21 cellular contexts compared by ENCODE assay signal in the genomic region with DNA sequence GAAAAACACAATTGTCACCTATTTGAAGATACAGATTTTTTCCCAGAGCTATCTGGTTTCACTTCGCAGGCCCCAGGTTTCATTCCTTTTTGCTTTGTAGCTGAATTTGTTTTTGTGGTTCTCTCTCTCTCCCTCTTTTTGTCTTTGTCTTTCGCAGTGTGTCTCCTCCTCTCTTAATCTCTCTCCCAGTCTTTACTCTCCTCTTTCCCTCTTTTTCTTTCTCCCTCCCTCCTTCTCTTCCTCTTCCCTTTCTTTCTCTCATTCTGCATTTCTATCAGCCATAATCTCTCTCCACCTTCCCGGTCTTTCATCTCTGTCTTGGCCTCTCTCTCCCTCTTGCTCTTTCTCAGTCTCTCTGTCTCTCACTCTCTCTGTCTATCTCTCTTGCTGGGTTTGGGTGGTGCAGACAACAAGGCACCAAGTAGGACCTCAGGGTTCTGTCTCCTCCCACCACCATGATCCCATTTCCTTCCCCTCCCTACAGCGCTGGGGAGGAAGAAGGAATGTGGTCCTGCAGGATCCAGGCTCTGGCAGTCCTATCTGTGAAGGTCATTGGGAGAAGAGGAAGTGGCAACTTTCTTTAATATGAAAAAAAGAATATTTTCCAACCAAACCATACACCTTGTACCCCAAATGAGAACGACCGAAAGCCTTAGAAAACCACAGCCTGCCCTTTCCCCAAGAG.
DNase-seq lines count a peak whose midpoint lies in the region; ATAC-seq, FAIRE-seq and TF ChIP-seq lines count a peak whose summit lies in the region.
"Had no signal": no experiment of that assay in that cellular context is flagged by ENCODE, and none has a peak within 500 bp of the region (broad histone marks: within the 10 kb centered on the region; RNA-seq: fewer than 3 reads in every experiment).

No MANE protein-coding gene starts in this region.

- TF ChIP-seq EP300 in Ishikawa (IDR thresholded peaks at IDR 0.05; ENCODE audit: borderline replicate concordance) = no peak

- no peak overlapping the region for H3K27ac Mint-ChIP-seq in immature natural killer cell
- H3K27ac Mint-ChIP-seq: activated CD8-positive, alpha-beta T cell treated with anti-CD3 and anti-CD28 coated beads for 36 hours; stimulated activated memory B cell treated with anti-CD40 and anti-IgM and Interleukin-4, amounts not matched to agents 10 μg/mL and 1 μg/mL and 100 μg/mL, for 72 hours had no signal

- intact Hi-C loops in spleen (cut with DNase I; ENCODE audit: low total_unique reads) = no loop called here

- TF ChIP-seq RAD21 in Ishikawa (IDR thresholded peaks at IDR 0.05; ENCODE audit: low read depth) = no peak

- TF ChIP-seq CTCF in RWPE2 (IDR thresholded peaks at IDR 0.05; ENCODE audit: poor library complexity, severe bottlenecking) (no peak), spleen (IDR thresholded peaks at IDR 0.05 in 8 of 11, conservative IDR thresholded peaks at IDR 0.05 in 3 of 11) (no peak)

- H3K4me1 ChIP-seq in RWPE2 (ENCODE audit: insufficient read depth, poor library complexity, severe bottlenecking) (peaks cover 6% of the 10 kb centered on the region), small intestine (ENCODE audit: control insufficient read depth in 2 of 2, insufficient read depth in 1 of 2, low read depth in 1 of 2, low read length in 1 of 2) (no peaks in the 10 kb centered on the region), spleen (no peaks in the 10 kb centered on the region)
- H3K4me1 ChIP-seq: tibial artery had no signal

- no peaks in the 10 kb centered on the region for H3K27me3 ChIP-seq in RWPE2 (ENCODE audit: insufficient read depth, poor library complexity, severe bottlenecking)
- no peaks in the 10 kb centered on the region for H3K27me3 ChIP-seq in small intestine (ENCODE audit: control insufficient read depth in 2 of 2, insufficient read depth in 2 of 2, low read length in 2 of 2)
- no peaks in the 10 kb centered on the region for H3K27me3 ChIP-seq in spleen (replicated peaks in 1 of 7)
- H3K27me3 ChIP-seq: brain microvascular endothelial cell, tibial artery had no signal

- TF ChIP-seq POLR2A in spleen (IDR thresholded peaks at IDR 0.05) = no peak

- H3K36me3 Mint-ChIP-seq in immature natural killer cell = peaks cover 0 to 5% (median 4%) of the 10 kb centered on the region in 3 donors

- DNase-seq in RWPE2 (ENCODE audit: low spot score) (no peak), kidney tubule cell (ENCODE audit: low spot score) (peak; percentile 38), small intestine (peak; percentile 26), spleen (no peak), NOMO-1 treated with dmso at 0.1 percent for 144 hours (lab: John Stamatoyannopoulos, UW; ENCODE audit: unreplicated experiment) (no peak), immature natural killer cell (no peak)
- DNase-seq: activated CD8-positive, alpha-beta T cell treated with anti-CD3 and anti-CD28 coated beads for 36 hours; activated gamma-delta T cell; brain microvascular endothelial cell; H7; NCI-H146; Right ventricle myocardium superior; tibial artery had no signal

- H3K9me3 ChIP-seq in RWPE2 (ENCODE audit: severe bottlenecking) (no peaks in the 10 kb centered on the region), small intestine (ENCODE audit: control insufficient read depth, low read depth) (no peaks in the 10 kb centered on the region), spleen (peaks cover 0 to 17% (median 14%) of the 10 kb centered on the region in 8 donors)

- H3K27ac ChIP-seq in RWPE2 (ENCODE audit: poor library complexity, severe bottlenecking) = no peak overlapping the region
- H3K27ac ChIP-seq in small intestine (ENCODE audit: low read depth in 1 of 2, low read length in 1 of 2) = no peak overlapping the region
- no peak overlapping the region for H3K27ac ChIP-seq in spleen
- H3K27ac ChIP-seq: brain microvascular endothelial cell, tibial artery had no signal

- peaks cover 0 to 12% (median 3%) of the 10 kb centered on the region in 6 donors for H3K9me3 Mint-ChIP-seq in immature natural killer cell

- WGBS in small intestine, 3 donors = 73 to 80% (median 75%) methylated on average over 6 of the region's 6 CpGs
- WGBS in spleen, 5 donors = 71 to 81% (median 77%) methylated on average over 6 of the region's 6 CpGs

- no peaks in the 10 kb centered on the region for H3K4me1 Mint-ChIP-seq in immature natural killer cell

- no peaks in the 10 kb centered on the region for H3K36me3 ChIP-seq in RWPE2 (ENCODE audit: low read depth)
- no peaks in the 10 kb centered on the region for H3K36me3 ChIP-seq in small intestine (ENCODE audit: control insufficient read depth in 2 of 2, insufficient read depth in 2 of 2, low read length in 2 of 2)
- H3K36me3 ChIP-seq in spleen = no peaks in the 10 kb centered on the region
- H3K36me3 ChIP-seq: brain microvascular endothelial cell, tibial artery had no signal

- ATAC-seq in RWPE2 (ENCODE audit: low read depth) (peak; percentile 62; the same call in 1 of the 3 replicates), GM21529 (IDR thresholded peaks at IDR 0.05; ENCODE audit: unreplicated experiment) (no peak)
- ATAC-seq: activated CD4-positive, CD25-positive, alpha-beta regulatory T cell treated with anti-CD3 and anti-CD28 coated beads, Interleukin-2, amount 50 U/mL, for 24 hours; activated CD8-positive, alpha-beta T cell treated with anti-CD3 and anti-CD28 coated beads for 36 hours; K562; left lobe of liver; stimulated activated memory B cell treated with anti-CD40 and anti-IgM and Interleukin-4, amounts not matched to agents 10 μg/mL and 1 μg/mL and 100 μg/mL, for 72 hours had no signal

- no peak for FAIRE-seq in small intestine (lab: Jason Lieb, UNC)
- FAIRE-seq: colon, GM12891, K562 had no signal

- H3K4me3 Mint-ChIP-seq in immature natural killer cell = no peak overlapping the region
- H3K4me3 Mint-ChIP-seq: activated CD8-positive, alpha-beta T cell treated with anti-CD3 and anti-CD28 coated beads for 36 hours; stimulated activated memory B cell treated with anti-CD40 and anti-IgM and Interleukin-4, amounts not matched to agents 10 μg/mL and 1 μg/mL and 100 μg/mL, for 72 hours had no signal

- peaks cover 0 to 3% (median 2%) of the 10 kb centered on the region in 3 donors for H3K27me3 Mint-ChIP-seq in immature natural killer cell (ENCODE audit: low read depth in 3 of 3)

- H3K4me3 ChIP-seq in RWPE2 (ENCODE audit: severe bottlenecking) (no peak overlapping the region), small intestine (ENCODE audit: low read depth in 1 of 2, low read length in 2 of 2) (no peak overlapping the region), spleen (no peak overlapping the region)
- H3K4me3 ChIP-seq: K562, tibial artery had no signal

TF ChIP-seq in Ishikawa, 13 proteins besides CTCF, POLR2A, EP300 and RAD21:
- TF ChIP-seq, protein P1, sequence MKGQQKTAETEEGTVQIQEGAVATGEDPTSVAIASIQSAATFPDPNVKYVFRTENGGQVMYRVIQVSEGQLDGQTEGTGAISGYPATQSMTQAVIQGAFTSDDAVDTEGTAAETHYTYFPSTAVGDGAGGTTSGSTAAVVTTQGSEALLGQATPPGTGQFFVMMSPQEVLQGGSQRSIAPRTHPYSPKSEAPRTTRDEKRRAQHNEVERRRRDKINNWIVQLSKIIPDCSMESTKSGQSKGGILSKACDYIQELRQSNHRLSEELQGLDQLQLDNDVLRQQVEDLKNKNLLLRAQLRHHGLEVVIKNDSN (IDR thresholded peaks at IDR 0.05) = no peak
- peak; percentile 54 for TF ChIP-seq TEAD4 (IDR thresholded peaks at IDR 0.05)
- TF ChIP-seq FOXM1 (IDR thresholded peaks at IDR 0.05; ENCODE audit: borderline replicate concordance, low read depth) = no peak

Comparison
In these comparisons a context has a peak if more than half of its experiments do, and no peak if none do; other contexts are left out.
1. DNase-seq: peak in kidney tubule cell (single experiment) and small intestine (single experiment); none in RWPE2 (single experiment), spleen (single experiment), NOMO-1 treated with dmso at 0.1 percent for 144 hours (single experiment) and immature natural killer cell (0 of 3).